ENCODE assay signal across 26 cellular contexts in the genomic region with DNA sequence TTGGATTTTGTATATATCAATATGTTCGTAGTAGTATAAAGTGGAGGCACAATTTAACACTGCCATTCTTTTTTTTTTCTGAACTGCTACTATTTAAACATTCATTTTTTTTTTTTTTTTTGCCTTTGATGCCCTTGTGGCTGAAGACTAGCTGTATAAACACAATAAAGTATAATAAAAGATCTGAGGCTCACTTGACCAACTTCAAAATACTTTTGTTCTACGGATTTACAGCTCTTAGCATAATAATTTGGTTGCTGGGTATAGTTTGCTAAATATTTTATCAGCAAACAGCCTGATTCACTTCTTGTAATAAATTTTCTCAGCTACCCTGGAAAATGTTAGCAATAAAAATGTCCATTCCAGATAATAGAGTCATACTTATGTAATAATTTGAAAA.
DNase-seq lines count a peak whose midpoint lies in the region; ATAC-seq and TF ChIP-seq lines count a peak whose summit lies in the region.
"Had no signal": no experiment of that assay in that cellular context is flagged by ENCODE, and none has a peak within 500 bp of the region (broad histone marks: within the 10 kb centered on the region; RNA-seq: fewer than 3 reads in every experiment).

No MANE protein-coding gene starts in this region.

- POLR2A ChIA-PET in PC-3 (lab: Charles Lee; ENCODE audit: unreplicated experiment) = no interaction called here

- ATAC-seq in PC-3 (peak; percentile 57), left colon (peak; percentile 54), GM21360 (IDR thresholded peaks at IDR 0.05; ENCODE audit: unreplicated experiment) (no peak)
- ATAC-seq in activated CD4-positive, CD25-positive, alpha-beta regulatory T cell treated with anti-CD3 and anti-CD28 coated beads, Interleukin-2, amount 50 U/mL, for 24 hours = no peak
- ATAC-seq: GM12878 had no signal

- intact Hi-C loops in PC-3 (cut with micrococcal nuclease) (no loop called here), left colon (cut with DNase I, micrococcal nuclease) (no loop called here)

- H3K9me3 Mint-ChIP-seq in nephron (no peaks in the 10 kb centered on the region), progenitor cell of endocrine pancreas (ENCODE audit: low read depth) (no peaks in the 10 kb centered on the region)
- H3K9me3 Mint-ChIP-seq: CD14-positive monocyte; CD4-positive, alpha-beta memory T cell had no signal

- H3K36me3 Mint-ChIP-seq in nephron (ENCODE audit: low read depth) (no peaks in the 10 kb centered on the region), progenitor cell of endocrine pancreas (ENCODE audit: insufficient read depth) (no peaks in the 10 kb centered on the region)
- H3K36me3 Mint-ChIP-seq: CD14-positive monocyte; CD4-positive, alpha-beta memory T cell; CD4-positive, CD25-positive, alpha-beta regulatory T cell; CD8-positive, alpha-beta memory T cell had no signal

- H3K27ac ChIP-seq in PC-3 (ENCODE audit: low read length) = no peak overlapping the region
- H3K27ac ChIP-seq: BLaER1 had no signal

- no TSS peak for BruUV-seq in PC-3 (replicated peaks; lab: Mats Ljungman, UMichigan)

- H3K27me3 ChIP-seq in PC-3 (ENCODE audit: low read length) = peaks cover 13% of the 10 kb centered on the region; the same call in 1 of the 2 replicates
- H3K27me3 ChIP-seq: BE2C, BLaER1 had no signal

- H3K4me1 Mint-ChIP-seq in nephron = no peaks in the 10 kb centered on the region
- H3K4me1 Mint-ChIP-seq in progenitor cell of endocrine pancreas (ENCODE audit: low read depth) = no peaks in the 10 kb centered on the region
- H3K4me1 Mint-ChIP-seq: CD14-positive monocyte; CD4-positive, alpha-beta memory T cell; CD4-positive, CD25-positive, alpha-beta regulatory T cell; CD8-positive, alpha-beta memory T cell had no signal

- no peak overlapping the region for H3K9ac ChIP-seq in PC-3 (ENCODE audit: low read length)
- H3K9ac ChIP-seq: BLaER1 had no signal

- no peaks in the 10 kb centered on the region for H4K20me1 ChIP-seq in PC-3 (ENCODE audit: low read length)
- H4K20me1 ChIP-seq: BLaER1 had no signal

- TF ChIP-seq CTCF in PC-3 (conservative IDR thresholded peaks at IDR 0.05; ENCODE audit: low read depth, low read length) = no peak
- no peak for TF ChIP-seq CTCF in fibroblast of villous mesenchyme (IDR thresholded peaks at IDR 0.05; ENCODE audit: insufficient read depth, low read depth, low read length)
- no peak for TF ChIP-seq CTCF in nephron (IDR thresholded peaks at IDR 0.05; ENCODE audit: unreplicated experiment in 3 of 3)
- TF ChIP-seq CTCF in progenitor cell of endocrine pancreas (IDR thresholded peaks at IDR 0.05; ENCODE audit: unreplicated experiment) = no peak

- no peak overlapping the region for H3K4me3 Mint-ChIP-seq in nephron
- no peak overlapping the region for H3K4me3 Mint-ChIP-seq in progenitor cell of endocrine pancreas (ENCODE audit: low read depth)
- H3K4me3 Mint-ChIP-seq: CD14-positive monocyte; CD4-positive, alpha-beta memory T cell; CD4-positive, CD25-positive, alpha-beta regulatory T cell; CD8-positive, alpha-beta memory T cell had no signal

- no peaks in the 10 kb centered on the region for H3K9me2 ChIP-seq in PC-3 (replicated peaks; ENCODE audit: low read length)

- CTCF ChIA-PET in PC-3 (lab: Charles Lee) = interaction anchor here (0.6 kb wide), 1 partner anchor 217 kb away, joined by 16 read pairs; no protein-coding TSS in a partner anchor

- H3K4me1 ChIP-seq in PC-3 (ENCODE audit: insufficient read depth, low read length) = no peaks in the 10 kb centered on the region
- H3K4me1 ChIP-seq: BE2C, BLaER1 had no signal

- H3K9me3 ChIP-seq in PC-3 (ENCODE audit: low read length) = no peaks in the 10 kb centered on the region
- H3K9me3 ChIP-seq: BE2C, BLaER1 had no signal

- peak overlapping the region in 2 of 3 experiments; percentile 31 to 84 for H3K27ac Mint-ChIP-seq in nephron
- H3K27ac Mint-ChIP-seq in progenitor cell of endocrine pancreas = no peak overlapping the region
- H3K27ac Mint-ChIP-seq: CD14-positive monocyte; CD4-positive, alpha-beta memory T cell; CD4-positive, CD25-positive, alpha-beta regulatory T cell; CD8-positive, alpha-beta memory T cell had no signal

- no peak overlapping the region for H3K4me3 ChIP-seq in PC-3 (ENCODE audit: low read length)
- no peak overlapping the region for H3K4me3 ChIP-seq in fibroblast of villous mesenchyme (ENCODE audit: low read depth, low read length)
- H3K4me3 ChIP-seq: BLaER1, GM12878 had no signal

- H3K27me3 Mint-ChIP-seq in nephron (ENCODE audit: low read depth) (no peaks in the 10 kb centered on the region), progenitor cell of endocrine pancreas (no peaks in the 10 kb centered on the region)
- H3K27me3 Mint-ChIP-seq: CD4-positive, alpha-beta memory T cell; CD4-positive, CD25-positive, alpha-beta regulatory T cell had no signal

- H3K36me3 ChIP-seq in PC-3 (ENCODE audit: low read depth, low read length) = no peaks in the 10 kb centered on the region
- H3K36me3 ChIP-seq: BE2C, BLaER1 had no signal

- H3F3A ChIP-seq in PC-3 (ENCODE audit: low read length, unreplicated experiment) = no peaks in the 10 kb centered on the region

- H3K4me2 ChIP-seq in PC-3 (ENCODE audit: low read length) = no peak overlapping the region
- H3K4me2 ChIP-seq: BLaER1 had no signal

- H3K79me2 ChIP-seq in PC-3 (ENCODE audit: low read length) = no peaks in the 10 kb centered on the region

- DNase-seq in PC-3 (no peak), fibroblast of villous mesenchyme (ENCODE audit: low read depth) (peak; percentile 21), left colon (no peak), MV-4-11 (lab: John Stamatoyannopoulos, UW) (no peak), progenitor cell of endocrine pancreas (ENCODE audit: low spot score, unreplicated experiment) (no peak)
- DNase-seq: 8988T; ACHN; BE2C; C1 segment of cervical spinal cord; CD4-positive, alpha-beta memory T cell; CD4-positive, CD25-positive, alpha-beta regulatory T cell; CD8-positive, alpha-beta memory T cell; COR-L47; DMS 273 treated with DMSO at 0.1 percent for 48 hours; DMS153; DMS53; DMS79; DND-41; EL; GDM1 had no signal

- no peak overlapping the region for H2AFZ ChIP-seq in PC-3 (ENCODE audit: low read length)

Comparison
In these comparisons a context has a peak if more than half of its experiments do, and no peak if none do; other contexts are left out.
1. ATAC-seq: peak in PC-3 (single experiment) and left colon (single experiment); none in GM21360 (single experiment) and activated CD4-positive, CD25-positive, alpha-beta regulatory T cell treated with anti-CD3 and anti-CD28 coated beads, Interleukin-2, amount 50 U/mL, for 24 hours (0 of 2).